ENCODE assay signal across 13 cellular contexts in genomic region chr9:71748280-71748743, GRCh38. TPM values are rescaled to one million over a fixed set of nuclear protein-coding genes. Genes with fewer than 3 reads are reported as not detected.
DNase-seq lines count a peak whose midpoint lies in the region; ATAC-seq and TF ChIP-seq lines count a peak whose summit lies in the region.
"Had no signal": no experiment of that assay in that cellular context is flagged by ENCODE, and none has a peak within 500 bp of the region (broad histone marks: within the 10 kb centered on the region; RNA-seq: fewer than 3 reads in every experiment).

No MANE protein-coding gene starts in this region.

- peaks cover 24% of the 10 kb centered on the region for H3F3A ChIP-seq in neural progenitor cell (ENCODE audit: low read depth)

- ATAC-seq in GM21737 (IDR thresholded peaks at IDR 0.05; ENCODE audit: unreplicated experiment) = no peak

- peaks cover 89% of the 10 kb centered on the region for H4K20me1 ChIP-seq in neural progenitor cell (ENCODE audit: low read depth)

- no peak overlapping the region for H3K4me2 ChIP-seq in neural progenitor cell

- no peaks in the 10 kb centered on the region for H3K9me3 ChIP-seq in neural progenitor cell (ENCODE audit: low read depth)
- H3K9me3 ChIP-seq: SJCRH30 had no signal

- in situ Hi-C loops in astrocyte of the cerebellum (cut with HindIII; ENCODE audit: low sequenced_read_pairs) (no loop called here), GM13977 (cut with MboI; ENCODE audit: low pct_unique_long_range_greater_than_20kb, low sequenced_read_pairs, unreplicated experiment) (no loop called here)

- H2AFZ ChIP-seq in neural progenitor cell (replicated peaks) = no peak overlapping the region

- H3K27me3 Mint-ChIP-seq in neural progenitor cell (ENCODE audit: insufficient read depth, low read depth) = peaks cover 3% of the 10 kb centered on the region

- H3K9me3 Mint-ChIP-seq in neural progenitor cell = peaks cover 2% of the 10 kb centered on the region

- peaks cover 20% of the 10 kb centered on the region for H3K4me1 Mint-ChIP-seq in neural progenitor cell

- H3K79me2 ChIP-seq in neural progenitor cell (ENCODE audit: low read depth) = peaks cover 99% of the 10 kb centered on the region

- DNase-seq in AG20443 (ENCODE audit: low spot score) = peak; percentile 74
- peak; percentile 26 for DNase-seq in HFF-Myc (ENCODE audit: extremely low read depth, low read depth)
- DNase-seq in astrocyte of the cerebellum (ENCODE audit: low read depth) = peak; percentile 85
- peak; percentile 53 for DNase-seq in myocyte (ENCODE audit: low read depth)
- no peak for DNase-seq in H4 (ENCODE audit: low spot score)
- DNase-seq in neural progenitor cell (ENCODE audit: low spot score) = no peak
- no peak for DNase-seq in GM13977 (ENCODE audit: low spot score)
- DNase-seq: activated CD8-positive, alpha-beta memory T cell treated with anti-CD3 and anti-CD28 coated beads for 24 hours; cerebellar nuclear complex; NCI-H2107; nucleus accumbens; SJCRH30 had no signal

- H3K4me3 Mint-ChIP-seq in neural progenitor cell = no peak overlapping the region

- TF ChIP-seq CTCF in HFF-Myc (IDR thresholded peaks at IDR 0.05; ENCODE audit: low read depth, low read length, missing control alignments) (no peak), astrocyte of the cerebellum (IDR thresholded peaks at IDR 0.05; ENCODE audit: low read depth, low read length, missing control alignments) (no peak), neural progenitor cell (IDR thresholded peaks at IDR 0.05) (no peak), GM13977 (IDR thresholded peaks at IDR 0.05; ENCODE audit: extremely low read depth, insufficient read depth, missing control alignments) (no peak)

- H3K36me3 Mint-ChIP-seq in neural progenitor cell = peaks cover 66% of the 10 kb centered on the region

- no peak overlapping the region for H3K27ac Mint-ChIP-seq in neural progenitor cell

- H3K36me3 ChIP-seq in neural progenitor cell = peaks cover 34% of the 10 kb centered on the region

- no peaks in the 10 kb centered on the region for H3K27me3 ChIP-seq in neural progenitor cell
- H3K27me3 ChIP-seq: SJCRH30 had no signal

- H3K4me3 ChIP-seq in HFF-Myc (replicated peaks; ENCODE audit: low read depth, low read length) (no peak overlapping the region), astrocyte of the cerebellum (ENCODE audit: low read depth, low read length) (no peak overlapping the region), neural progenitor cell (no peak overlapping the region)
- H3K4me3 ChIP-seq: SJCRH30 had no signal

- no peak overlapping the region for H3K27ac ChIP-seq in neural progenitor cell
- H3K27ac ChIP-seq: SJCRH30 had no signal

- no peak overlapping the region for H3K9ac ChIP-seq in neural progenitor cell

- H3K4me1 ChIP-seq in neural progenitor cell = peaks cover 36% of the 10 kb centered on the region
- H3K4me1 ChIP-seq: SJCRH30 had no signal

RNA-seq across cellular contexts. Expression of gene CEMIP2, which starts 20.0 kb away (rescaled TPM):
- total RNA-seq in myocyte (17.1 and 30.5 TPM in 2 replicates), neural progenitor cell (ENCODE audit: low replicate concordance) (185 and 218 TPM in 2 replicates)
- polyA plus RNA-seq in myocyte (2012) = 31.7 TPM
- total RNA-seq in H4 (2014; rRNA removed; shearing (Covaris generic)) = 27.5 and 33.4 TPM in 2 replicates

Comparison
In these comparisons a context has a peak if more than half of its experiments do, and no peak if none do; other contexts are left out.
1. DNase-seq: peak in AG20443 (single experiment), HFF-Myc (single experiment), astrocyte of the cerebellum (single experiment) and myocyte (single experiment); none in H4 (single experiment), neural progenitor cell (single experiment) and GM13977 (single experiment).